1 cellular context compared by ENCODE assay signal in genomic region chr20:63265891-63266515, GRCh38.
TF ChIP-seq lines count a peak whose summit lies in the region.

No MANE protein-coding gene starts in this region.

TF ChIP-seq in IMR-90, 13 proteins besides CTCF, POLR2A, EP300 and RAD21:
- no peak for TF ChIP-seq FOS (IDR thresholded peaks at IDR 0.05; ENCODE audit: low read depth, low read length)
- TF ChIP-seq RCOR1 (IDR thresholded peaks at IDR 0.05; ENCODE audit: insufficient replicate concordance, low read length), result no peak
TF ChIP-seq in IMR-90: peak in this region for 0.
